ENCODE assay signal across 18 cellular contexts in genomic region chr14:100733152-100733850, GRCh38. TPM values are rescaled to one million over a fixed set of nuclear protein-coding genes. Genes with fewer than 3 reads are reported as not detected.
A peak's percentile ranks its signal among the peaks of the same experiment; 100 is the strongest.
DNase-seq lines count a peak whose midpoint lies in the region; ATAC-seq, FAIRE-seq and TF ChIP-seq lines count a peak whose summit lies in the region.
"Had no signal": no experiment of that assay in that cellular context is flagged by ENCODE, and none has a peak within 500 bp of the region (broad histone marks: within the 10 kb centered on the region; RNA-seq: fewer than 3 reads in every experiment).

No MANE protein-coding gene starts in this region.

- TF ChIP-seq POLR2A in H54 (IDR thresholded peaks at IDR 0.05; ENCODE audit: low read depth, low read length), result no peak

- no peak for TF ChIP-seq CTCF in progenitor cell of endocrine pancreas (IDR thresholded peaks at IDR 0.05; ENCODE audit: unreplicated experiment)

- H3K9me3 Mint-ChIP-seq in progenitor cell of endocrine pancreas (ENCODE audit: low read depth), result no peaks in the 10 kb centered on the region
- no peaks in the 10 kb centered on the region for H3K9me3 Mint-ChIP-seq in activated T-helper 2 cell treated with anti-CD3 and anti-CD28 coated beads, Interferon-gamma antibody, Interleukin-2, Interleukin-4, amounts not matched to agents 10 μg/mL and 5 μg/mL and 100 μg/mL, durations not matched to agents 14 hours and 24 hours and 36 hours
- H3K9me3 Mint-ChIP-seq in stimulated activated memory B cell treated with anti-CD40 and anti-IgM and Interleukin-4, amounts not matched to agents 10 μg/mL and 1 μg/mL and 100 μg/mL, for 72 hours, result no peaks in the 10 kb centered on the region

- H3K4me1 Mint-ChIP-seq in progenitor cell of endocrine pancreas (ENCODE audit: low read depth), result peaks cover 30% of the 10 kb centered on the region
- no peaks in the 10 kb centered on the region for H3K4me1 Mint-ChIP-seq in activated T-helper 2 cell treated with anti-CD3 and anti-CD28 coated beads, Interferon-gamma antibody, Interleukin-2, Interleukin-4, amounts not matched to agents 10 μg/mL and 5 μg/mL and 100 μg/mL, durations not matched to agents 14 hours and 24 hours and 36 hours (ENCODE audit: low read depth)
- no peaks in the 10 kb centered on the region for H3K4me1 Mint-ChIP-seq in stimulated activated memory B cell treated with anti-CD40 and anti-IgM and Interleukin-4, amounts not matched to agents 10 μg/mL and 1 μg/mL and 100 μg/mL, for 72 hours

- H3K36me3 Mint-ChIP-seq in progenitor cell of endocrine pancreas (ENCODE audit: insufficient read depth), result peaks cover 46% of the 10 kb centered on the region
- H3K36me3 Mint-ChIP-seq in activated T-helper 2 cell treated with anti-CD3 and anti-CD28 coated beads, Interferon-gamma antibody, Interleukin-2, Interleukin-4, amounts not matched to agents 10 μg/mL and 5 μg/mL and 100 μg/mL, durations not matched to agents 14 hours and 24 hours and 36 hours (ENCODE audit: low read depth), result no peaks in the 10 kb centered on the region
- H3K36me3 Mint-ChIP-seq in stimulated activated memory B cell treated with anti-CD40 and anti-IgM and Interleukin-4, amounts not matched to agents 10 μg/mL and 1 μg/mL and 100 μg/mL, for 72 hours, result no peaks in the 10 kb centered on the region

- DNase-seq in NCI-H1417 (lab: John Stamatoyannopoulos, UW) (peak; percentile 49 to 87 (median 70)), NCI-H1417 treated with DMSO at 0.1 percent for 48 hours (lab: John Stamatoyannopoulos, UW) (no peak), NCI-H187 treated with DMSO at 0.1 percent for 48 hours (lab: John Stamatoyannopoulos, UW) (peak; percentile 24), ecto neural progenitor cell (ENCODE audit: low spot score) (peak; percentile 27), progenitor cell of endocrine pancreas (ENCODE audit: low spot score, unreplicated experiment) (no peak), H54 (ENCODE audit: insufficient read length, low spot score) (no peak)
- no peak for DNase-seq in activated T-helper 2 cell treated with anti-CD3 and anti-CD28 coated beads, Interferon-gamma antibody, Interleukin-2, Interleukin-4, amounts not matched to agents 10 μg/mL and 5 μg/mL and 100 μg/mL, durations not matched to agents 14 hours and 24 hours and 36 hours (ENCODE audit: low spot score)
- DNase-seq: C1 segment of cervical spinal cord, Karpas-422, MM.1S, NCI-H1105, NCI-H2029 treated with DMSO at 0.1 percent for 48 hours, NCI-H510A, PC-3 had no signal

- FAIRE-seq in H54 (lab: Jason Lieb, UNC), result no peak
- FAIRE-seq: GM12878, GM18507 had no signal

- intact Hi-C loops in activated T-helper 2 cell treated with anti-CD3 and anti-CD28 coated beads, Interferon-gamma antibody, Interleukin-2, Interleukin-4, amounts not matched to agents 10 μg/mL and 5 μg/mL and 100 μg/mL, durations not matched to agents 14 hours and 24 hours and 36 hours (cut with micrococcal nuclease), result no loop called here

- ATAC-seq in stimulated activated memory B cell treated with anti-CD40 and anti-IgM and Interleukin-4, amounts not matched to agents 10 μg/mL and 1 μg/mL and 100 μg/mL, for 72 hours, result no peak
- ATAC-seq: GM12878, PC-3 had no signal

- H3K27ac Mint-ChIP-seq in progenitor cell of endocrine pancreas, result peak overlapping the region; percentile 52
- no peak overlapping the region for H3K27ac Mint-ChIP-seq in activated T-helper 2 cell treated with anti-CD3 and anti-CD28 coated beads, Interferon-gamma antibody, Interleukin-2, Interleukin-4, amounts not matched to agents 10 μg/mL and 5 μg/mL and 100 μg/mL, durations not matched to agents 14 hours and 24 hours and 36 hours
- H3K27ac Mint-ChIP-seq in stimulated activated memory B cell treated with anti-CD40 and anti-IgM and Interleukin-4, amounts not matched to agents 10 μg/mL and 1 μg/mL and 100 μg/mL, for 72 hours, result no peak overlapping the region

- H3K27me3 Mint-ChIP-seq in progenitor cell of endocrine pancreas, result peaks cover 6% of the 10 kb centered on the region
- peaks cover 7% of the 10 kb centered on the region for H3K27me3 Mint-ChIP-seq in activated T-helper 2 cell treated with anti-CD3 and anti-CD28 coated beads, Interferon-gamma antibody, Interleukin-2, Interleukin-4, amounts not matched to agents 10 μg/mL and 5 μg/mL and 100 μg/mL, durations not matched to agents 14 hours and 24 hours and 36 hours (ENCODE audit: low read depth)
- peaks cover 24% of the 10 kb centered on the region for H3K27me3 Mint-ChIP-seq in stimulated activated memory B cell treated with anti-CD40 and anti-IgM and Interleukin-4, amounts not matched to agents 10 μg/mL and 1 μg/mL and 100 μg/mL, for 72 hours

- H3K4me3 Mint-ChIP-seq in progenitor cell of endocrine pancreas (ENCODE audit: low read depth), result no peak overlapping the region
- H3K4me3 Mint-ChIP-seq in activated T-helper 2 cell treated with anti-CD3 and anti-CD28 coated beads, Interferon-gamma antibody, Interleukin-2, Interleukin-4, amounts not matched to agents 10 μg/mL and 5 μg/mL and 100 μg/mL, durations not matched to agents 14 hours and 24 hours and 36 hours (ENCODE audit: low read depth), result no peak overlapping the region
- no peak overlapping the region for H3K4me3 Mint-ChIP-seq in stimulated activated memory B cell treated with anti-CD40 and anti-IgM and Interleukin-4, amounts not matched to agents 10 μg/mL and 1 μg/mL and 100 μg/mL, for 72 hours

RNA-seq across cellular contexts. Expression of gene DLK1, which starts 6.6 kb away (rescaled TPM):
- 5,491 and 5,856 TPM in 2 replicates for total RNA-seq in progenitor cell of endocrine pancreas
- not detected in 2 replicates for total RNA-seq in activated T-helper 2 cell treated with anti-CD3 and anti-CD28 coated beads, Interferon-gamma antibody, Interleukin-2, Interleukin-4, amounts not matched to agents 10 μg/mL and 5 μg/mL and 100 μg/mL, durations not matched to agents 14 hours and 24 hours and 36 hours
- total RNA-seq: A172, PC-3 had no signal

Comparison
In these comparisons a context has a peak if more than half of its experiments do, and no peak if none do; other contexts are left out.
1. DNase-seq: peak in NCI-H1417 (3 of 3), NCI-H187 treated with DMSO at 0.1 percent for 48 hours (single experiment) and ecto neural progenitor cell (single experiment); none in NCI-H1417 treated with DMSO at 0.1 percent for 48 hours (single experiment), progenitor cell of endocrine pancreas (single experiment), H54 (single experiment) and activated T-helper 2 cell treated with anti-CD3 and anti-CD28 coated beads, Interferon-gamma antibody, Interleukin-2, Interleukin-4, amounts not matched to agents 10 μg/mL and 5 μg/mL and 100 μg/mL, durations not matched to agents 14 hours and 24 hours and 36 hours (single experiment).
2. RNA of gene DLK1, which starts 6.6 kb away (total RNA-seq): 5,491 to 5,856 TPM in progenitor cell of endocrine pancreas; not detected in activated T-helper 2 cell treated with anti-CD3 and anti-CD28 coated beads, Interferon-gamma antibody, Interleukin-2, Interleukin-4, amounts not matched to agents 10 μg/mL and 5 μg/mL and 100 μg/mL, durations not matched to agents 14 hours and 24 hours and 36 hours; every median in the first group is over 1,000 times any median in the second.